In the genomic region with DNA sequence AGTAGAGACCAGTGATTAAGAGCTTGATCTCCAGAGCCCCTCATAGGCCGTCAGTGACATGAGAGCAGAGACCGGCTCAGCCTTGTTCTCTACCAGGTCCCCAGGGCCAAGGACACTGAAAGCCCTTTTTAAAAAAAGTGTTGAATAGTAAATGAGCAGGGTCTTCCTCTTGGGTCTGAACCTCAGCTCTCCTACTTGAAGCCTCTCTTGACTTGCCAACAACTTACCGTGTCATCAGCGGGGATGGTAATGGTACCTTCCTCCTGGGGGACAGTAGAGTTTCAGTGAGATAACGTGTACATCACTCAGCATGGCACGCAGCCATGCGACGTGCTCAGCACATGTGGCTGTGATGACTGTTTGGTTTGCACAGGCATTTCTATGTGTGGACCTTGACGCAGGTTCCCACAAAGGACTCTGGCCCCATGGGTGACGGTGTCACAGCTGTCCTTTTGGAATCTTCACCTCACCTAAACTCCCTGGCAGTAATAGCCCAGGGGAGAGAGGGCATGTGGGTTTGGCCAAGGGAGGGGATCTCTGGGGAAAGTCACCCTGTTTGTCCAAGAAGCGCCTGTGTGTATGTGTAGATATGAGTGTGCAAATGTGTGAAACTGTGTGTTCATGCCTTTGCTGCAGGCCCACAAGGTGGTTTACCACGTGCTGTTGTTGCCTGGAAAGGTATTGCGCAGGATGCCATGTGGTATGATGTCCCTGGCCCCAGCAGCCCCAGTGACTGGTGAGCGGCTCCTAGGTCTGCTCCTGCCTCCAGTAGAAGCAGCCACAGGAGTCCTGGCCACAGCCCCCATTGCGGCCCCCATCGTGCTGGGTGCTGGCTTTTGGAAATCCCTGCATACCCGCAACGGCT, we compare ENCODE assay signal across 10 cellular contexts. TPM values are rescaled to one million over a fixed set of nuclear protein-coding genes. Genes with fewer than 3 reads are reported as not detected.
A peak's percentile ranks its signal among the peaks of the same experiment; 100 is the strongest.
DNase-seq lines count a peak whose midpoint lies in the region; ATAC-seq and TF ChIP-seq lines count a peak whose summit lies in the region.
"Had no signal": no experiment of that assay in that cellular context is flagged by ENCODE, and none has a peak within 500 bp of the region (broad histone marks: within the 10 kb centered on the region; RNA-seq: fewer than 3 reads in every experiment).

No MANE protein-coding gene starts in this region.

- H3K36me3 ChIP-seq in breast epithelium: no peaks in the 10 kb centered on the region
- H3K36me3 ChIP-seq in mucosa of stomach (ENCODE audit: control insufficient read depth, insufficient read depth, low read length): no peaks in the 10 kb centered on the region
- no peaks in the 10 kb centered on the region for H3K36me3 ChIP-seq in uterus

- no peaks in the 10 kb centered on the region for H3K9me3 ChIP-seq in breast epithelium
- no peaks in the 10 kb centered on the region for H3K9me3 ChIP-seq in mucosa of stomach (ENCODE audit: control insufficient read depth, low read length)
- no peaks in the 10 kb centered on the region for H3K9me3 ChIP-seq in uterus

- TF ChIP-seq POLR2A in breast epithelium (IDR thresholded peaks at IDR 0.05) (no peak), uterus (IDR thresholded peaks at IDR 0.05) (no peak)

- H3K27me3 ChIP-seq in breast epithelium (no peaks in the 10 kb centered on the region), mucosa of stomach (ENCODE audit: control insufficient read depth, insufficient read depth, low read length) (no peaks in the 10 kb centered on the region), uterus (no peaks in the 10 kb centered on the region)

- peak; percentile 55 for DNase-seq in left ventricle myocardium superior
- DNase-seq in Right ventricle myocardium inferior (ENCODE audit: missing footprints): no peak
- no peak for DNase-seq in breast epithelium (ENCODE audit: low spot score in 2 of 2)
- DNase-seq in uterus: peak in 1 of 2 donors; percentile 24
- DNase-seq in NOMO-1 (lab: John Stamatoyannopoulos, UW; ENCODE audit: unreplicated experiment in 2 of 2): no peak
- no peak for DNase-seq in NCI-H1930 (lab: John Stamatoyannopoulos, UW)
- DNase-seq in nucleus accumbens (lab: John Stamatoyannopoulos, UW): no peak
- DNase-seq: Calu3, NCI-H2171 treated with DMSO at 0.1 percent for 48 hours had no signal

- peaks cover 7 to 15% of the 10 kb centered on the region in 2 donors for H3K4me1 ChIP-seq in breast epithelium
- peaks cover 94% of the 10 kb centered on the region for H3K4me1 ChIP-seq in mucosa of stomach (ENCODE audit: control insufficient read depth, insufficient read depth, low read length)
- H3K4me1 ChIP-seq in uterus: peaks cover 14 to 19% of the 10 kb centered on the region in 2 donors

- peak overlapping the region; percentile 51 for H3K9ac ChIP-seq in mucosa of stomach (ENCODE audit: low read length)

- no peak overlapping the region for H3K4me3 ChIP-seq in breast epithelium
- no peak overlapping the region for H3K4me3 ChIP-seq in mucosa of stomach (ENCODE audit: low read length)
- no peak overlapping the region for H3K4me3 ChIP-seq in uterus

- ATAC-seq in left ventricle myocardium superior: no peak
- ATAC-seq in Right ventricle myocardium inferior: no peak

- no peak for TF ChIP-seq CTCF in breast epithelium (IDR thresholded peaks at IDR 0.05)
- TF ChIP-seq CTCF in uterus (IDR thresholded peaks at IDR 0.05): no peak

- intact Hi-C loops in left ventricle myocardium superior (cut with micrococcal nuclease): no loop called here
- intact Hi-C loops in Right ventricle myocardium inferior (cut with DNase I): no loop called here
- intact Hi-C loops in breast epithelium (cut with DNase I; ENCODE audit: low total_unique reads): no loop called here
- intact Hi-C loops in uterus (cut with DNase I; ENCODE audit: low total_unique reads): no loop called here

- H3K27ac ChIP-seq in breast epithelium (peak overlapping the region; percentile 21 to 53), uterus (peak overlapping the region; percentile 86 to 93)

RNA-seq across cellular contexts. Expression of gene ERGIC1, which starts 18.7 kb away (rescaled TPM):
- 81.4 TPM for total RNA-seq in left ventricle myocardium superior
- 74.8 TPM for total RNA-seq in Right ventricle myocardium inferior
- 100 to 1,000 TPM in 1 of 3 donors, 10 to 100 TPM in 2; 86.6 to 139 (median 95.2) TPM for total RNA-seq in breast epithelium
- total RNA-seq in uterus: 100 to 1,000 TPM in 1 of 4 donors, 10 to 100 TPM in 3; 34.8 to 130 (median 67.7) TPM
